Comparison of ENCODE assay signal across 1 cellular context in genomic region chr6:39844866-39845265, GRCh38.
TF ChIP-seq lines count a peak whose summit lies in the region.

No MANE protein-coding gene starts in this region.

TF ChIP-seq in HEK293, 187 proteins besides CTCF, POLR2A, EP300 and RAD21 (continued from another document):
- no peak for TF ChIP-seq PBX3 (CRISPR knock-in tag; IDR thresholded peaks at IDR 0.05)
